ENCODE assay signal across 1 cellular context in genomic region chr2:207625014-207625755, GRCh38.
A peak's percentile ranks its signal among the peaks of the same experiment; 100 is the strongest.
TF ChIP-seq lines count a peak whose summit lies in the region.

TSS of gene METTL21A (minus strand) at chr2:207625394. CDS start at chr2:207624375, 1,019 bp downstream.

TF ChIP-seq in A549, 52 proteins besides CTCF, POLR2A, EP300 and RAD21 (continued from another document):
- TF ChIP-seq BCL3 (IDR thresholded peaks at IDR 0.05) (peak; percentile 95), RNF2 (IDR thresholded peaks at IDR 0.05; ENCODE audit: borderline replicate concordance, low read depth) (no peak), CEBPB (IDR thresholded peaks at IDR 0.05) (peak in 1 of 2 experiments; percentile 20; a peak in 1 of 4 replicates), GATA3 (IDR thresholded peaks at IDR 0.05; ENCODE audit: borderline replicate concordance) (peak; percentile 51; the same call in 1 of the 2 replicates), NPAS2 (CRISPR knock-in tag; IDR thresholded peaks at IDR 0.05; ENCODE audit: borderline replicate concordance) (no peak), FOSL2 (IDR thresholded peaks at IDR 0.05) (no peak), FOSL2 (CRISPR knock-in tag; IDR thresholded peaks at IDR 0.05) (peak; percentile 28; the same call in 1 of the 2 replicates)
